ENCODE assay signal across 23 cellular contexts in the genomic region with DNA sequence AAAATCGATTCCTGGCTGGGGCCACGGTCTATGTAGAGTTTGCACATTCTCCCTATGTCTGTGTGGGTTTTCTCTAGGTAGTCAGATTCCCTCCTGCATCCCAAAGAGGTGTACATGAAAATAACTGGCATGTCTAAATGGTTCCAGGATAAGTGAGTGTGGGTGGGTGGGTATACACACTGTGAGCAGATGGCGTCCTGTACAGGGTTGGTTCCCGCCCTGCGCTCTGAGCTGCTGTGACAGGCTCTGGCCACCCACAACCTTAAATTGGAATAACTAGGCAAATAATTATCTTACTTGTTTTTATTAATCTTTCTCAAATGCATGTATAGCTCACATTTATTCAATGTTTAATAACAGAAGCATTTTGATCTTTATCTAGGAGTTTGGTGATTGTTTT.
"Had no signal": no experiment of that assay in that cellular context is flagged by ENCODE, and none has a peak within 500 bp of the region (broad histone marks: within the 10 kb centered on the region; RNA-seq: fewer than 3 reads in every experiment).

No MANE protein-coding gene starts in this region.

- H3K27me3 Mint-ChIP-seq: dendritic cell treated with granulocyte-macrophage colony-stimulating factor and Interleukin-4, amounts not matched to agents 40 ng/mL and 50 ng/mL, for 4 days; naive thymus-derived CD8-positive, alpha-beta T cell had no signal

- H3K4me1 Mint-ChIP-seq: nephron progenitor cell; stimulated activated effector memory CD8-positive, alpha-beta T cell treated with anti-CD3 and anti-CD28 coated beads, Interleukin-12 subunit alpha, Interleukin-12 subunit beta, amount 100 ng/mL, for 72 hours had no signal

- H3K4me3 ChIP-seq: colonic mucosa, esophagus muscularis mucosa, gastroesophageal sphincter, lower lobe of right lung, prostate gland, right atrium auricular region, smooth muscle cell, stomach, thyroid gland had no signal

- H3K4me3 Mint-ChIP-seq: dendritic cell treated with granulocyte-macrophage colony-stimulating factor and Interleukin-4, amounts not matched to agents 40 ng/mL and 50 ng/mL, for 4 days; endodermal cell; naive thymus-derived CD8-positive, alpha-beta T cell; nephron progenitor cell; stimulated activated effector memory CD8-positive, alpha-beta T cell treated with anti-CD3 and anti-CD28 coated beads, Interleukin-12 subunit alpha, Interleukin-12 subunit beta, amount 100 ng/mL, for 72 hours had no signal

- H3K4me2 ChIP-seq: smooth muscle cell had no signal

- ATAC-seq: foreskin keratinocyte; gastroesophageal sphincter; left ventricle myocardium superior; lower lobe of right lung; naive thymus-derived CD8-positive, alpha-beta T cell; sciatic nerve; stimulated activated effector memory CD8-positive, alpha-beta T cell treated with anti-CD3 and anti-CD28 coated beads, Interleukin-12 subunit alpha, Interleukin-12 subunit beta, amount 100 ng/mL, for 72 hours had no signal

- H3K9me3 Mint-ChIP-seq: dendritic cell treated with granulocyte-macrophage colony-stimulating factor and Interleukin-4, amounts not matched to agents 40 ng/mL and 50 ng/mL, for 4 days; endodermal cell; naive thymus-derived CD8-positive, alpha-beta T cell; nephron progenitor cell; stimulated activated effector memory CD8-positive, alpha-beta T cell treated with anti-CD3 and anti-CD28 coated beads, Interleukin-12 subunit alpha, Interleukin-12 subunit beta, amount 100 ng/mL, for 72 hours had no signal

- H3K4me1 ChIP-seq: colonic mucosa, esophagus muscularis mucosa, foreskin keratinocyte, gastroesophageal sphincter, lower lobe of right lung, prostate gland, right atrium auricular region, stomach, thyroid gland had no signal

- DNase-seq: colonic mucosa; effector CD8-positive, alpha-beta T cell; endodermal cell; foreskin keratinocyte; left ventricle myocardium superior; lower lobe of right lung; naive thymus-derived CD8-positive, alpha-beta T cell; nephron progenitor cell; stimulated activated CD4-positive, alpha-beta T cell treated with anti-CD3 and anti-CD28 coated beads, Interleukin-12 subunit alpha, Interleukin-12 subunit beta, amount 100 ng/mL, for 4 hours; stimulated activated CD4-positive, alpha-beta T cell treated with anti-CD3 and anti-CD28 coated beads, Interleukin-1b, Interleukin-23, amount 100 ng/mL, for 48 hours; stimulated activated CD4-positive, alpha-beta T cell treated with anti-CD3 and anti-CD28 coated beads, Interleukin-4, amount 100 ng/mL, for 1 hour; stimulated activated naive CD4-positive, alpha-beta T cell treated with Interleukin-2 at 50 U/mL for 16 hours; stomach; thyroid gland; trophoblast cell had no signal

- H3K27ac Mint-ChIP-seq: dendritic cell treated with granulocyte-macrophage colony-stimulating factor and Interleukin-4, amounts not matched to agents 40 ng/mL and 50 ng/mL, for 4 days; endodermal cell; naive thymus-derived CD8-positive, alpha-beta T cell; nephron progenitor cell; stimulated activated effector memory CD8-positive, alpha-beta T cell treated with anti-CD3 and anti-CD28 coated beads, Interleukin-12 subunit alpha, Interleukin-12 subunit beta, amount 100 ng/mL, for 72 hours had no signal

- H3K9me3 ChIP-seq: colonic mucosa, esophagus muscularis mucosa, gastroesophageal sphincter, lower lobe of right lung, prostate gland, right atrium auricular region, thyroid gland had no signal

- H3K36me3 ChIP-seq: colonic mucosa had no signal

- H3K27me3 ChIP-seq: colonic mucosa, esophagus muscularis mucosa, foreskin keratinocyte, gastroesophageal sphincter, right atrium auricular region, stomach, thyroid gland had no signal

- H3K27ac ChIP-seq: colonic mucosa, esophagus muscularis mucosa, foreskin keratinocyte, gastroesophageal sphincter, lower lobe of right lung, prostate gland, right atrium auricular region, stomach, thyroid gland had no signal
